ENCODE assay signal across 27 cellular contexts in the genomic region with DNA sequence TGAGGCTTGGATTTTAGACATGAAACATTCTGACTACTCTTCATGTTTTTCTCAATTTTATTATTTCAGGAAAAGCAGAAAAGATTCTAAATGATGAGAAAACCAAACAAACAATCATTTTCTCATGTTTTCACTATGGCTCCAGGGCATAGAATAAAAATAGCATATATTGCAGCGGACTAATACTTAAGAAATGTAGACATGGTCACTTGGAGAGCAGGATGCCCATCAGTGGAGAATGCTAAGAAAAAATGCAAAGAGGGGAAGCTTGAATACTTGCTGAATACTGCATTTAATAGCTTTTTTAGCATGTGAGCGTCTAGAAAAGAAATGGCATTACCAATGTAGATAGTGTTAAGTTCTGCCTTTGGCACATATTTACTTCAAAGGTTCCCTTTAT.
"Had no signal": no experiment of that assay in that cellular context is flagged by ENCODE, and none has a peak within 500 bp of the region (broad histone marks: within the 10 kb centered on the region; RNA-seq: fewer than 3 reads in every experiment).

No MANE protein-coding gene starts in this region.

- H3K4me3 Mint-ChIP-seq: activated CD4-positive, alpha-beta T cell treated with anti-CD3 and anti-CD28 coated beads, Interleukin-2, amount 10 ng/mL, durations not matched to agents 24 days and 14 days; activated CD8-positive, alpha-beta T cell treated with anti-CD3 and anti-CD28 coated beads for 36 hours; activated naive CD4-positive, alpha-beta T cell treated with anti-CD3 and anti-CD28 coated beads, Interleukin-2, amount 50 U/mL, for 24 hours had no signal

- H3K9me3 ChIP-seq: MG63, Peyer's patch, SJCRH30 had no signal

- H3K9me3 Mint-ChIP-seq: activated CD4-positive, alpha-beta T cell treated with anti-CD3 and anti-CD28 coated beads, Interleukin-2, amount 10 ng/mL, durations not matched to agents 24 days and 14 days; activated T-helper 2 cell treated with anti-CD3 and anti-CD28 coated beads, Interferon-gamma antibody, Interleukin-2, Interleukin-4, amounts not matched to agents 10 μg/mL and 5 μg/mL and 100 μg/mL, durations not matched to agents 14 hours and 24 hours and 36 hours had no signal

- ATAC-seq: activated CD8-positive, alpha-beta T cell treated with anti-CD3 and anti-CD28 coated beads for 36 hours; Right ventricle myocardium inferior had no signal

- H3K4me3 ChIP-seq: MG63, Peyer's patch, SJCRH30, SK-N-MC had no signal

- H3K27me3 Mint-ChIP-seq: activated CD4-positive, alpha-beta T cell treated with anti-CD3 and anti-CD28 coated beads, Interleukin-2, amount 10 ng/mL, durations not matched to agents 24 days and 14 days; activated CD8-positive, alpha-beta T cell treated with anti-CD3 and anti-CD28 coated beads for 36 hours; activated naive CD4-positive, alpha-beta T cell treated with anti-CD3 and anti-CD28 coated beads, Interleukin-2, amount 50 U/mL, for 24 hours had no signal

- DNase-seq: activated CD4-positive, alpha-beta T cell treated with anti-CD3 and anti-CD28 coated beads, Interleukin-2, amount 10 ng/mL, durations not matched to agents 24 days and 14 days; activated CD4-positive, alpha-beta T cell treated with anti-CD3 and anti-CD28 coated beads, Interleukin-2, amount 50 U/mL, for 4 hours; activated CD8-positive, alpha-beta T cell treated with anti-CD3 and anti-CD28 coated beads for 36 hours; activated gamma-delta T cell; activated naive CD4-positive, alpha-beta T cell treated with Interleukin-2 at 50 U/mL for 16 hours; activated T-cell treated with anti-CD3 and anti-CD28 coated beads, Interleukin-2, amount 50 U/mL, for 1 hour; aorta; brain microvascular endothelial cell; central memory CD4-positive, alpha-beta T cell; Kasumi-1; KG1; MG63; NCI-H1048; NCI-H1105 treated with DMSO at 0.1 percent for 48 hours; NCI-H1436; NCI-H1694; NCI-H1930; NCI-H2081 treated with DMSO at 0.1 percent for 48 hours; NCI-H345; NCI-H524 treated with DMSO at 0.1 percent for 48 hours; Peyer's patch; SJCRH30 had no signal

- H3K36me3 ChIP-seq: brain microvascular endothelial cell, Peyer's patch, SJCRH30 had no signal

- H3K27ac ChIP-seq: brain microvascular endothelial cell, Peyer's patch, RWPE1, SJCRH30, SK-N-MC had no signal

- H3K4me1 Mint-ChIP-seq: activated CD4-positive, alpha-beta T cell treated with anti-CD3 and anti-CD28 coated beads, Interleukin-2, amount 10 ng/mL, durations not matched to agents 24 days and 14 days; activated naive CD4-positive, alpha-beta T cell treated with anti-CD3 and anti-CD28 coated beads, Interleukin-2, amount 50 U/mL, for 24 hours had no signal

- H3K4me1 ChIP-seq: Peyer's patch, SJCRH30 had no signal

- H3K27me3 ChIP-seq: brain microvascular endothelial cell, MG63, Peyer's patch, SJCRH30 had no signal

- H3K36me3 Mint-ChIP-seq: activated naive CD4-positive, alpha-beta T cell treated with anti-CD3 and anti-CD28 coated beads, Interleukin-2, amount 50 U/mL, for 24 hours had no signal

- H3K27ac Mint-ChIP-seq: activated CD4-positive, alpha-beta T cell treated with anti-CD3 and anti-CD28 coated beads, Interleukin-2, amount 10 ng/mL, durations not matched to agents 24 days and 14 days; activated CD8-positive, alpha-beta T cell treated with anti-CD3 and anti-CD28 coated beads for 36 hours; activated naive CD4-positive, alpha-beta T cell treated with anti-CD3 and anti-CD28 coated beads, Interleukin-2, amount 50 U/mL, for 24 hours; activated T-helper 2 cell treated with anti-CD3 and anti-CD28 coated beads, Interferon-gamma antibody, Interleukin-2, Interleukin-4, amounts not matched to agents 10 μg/mL and 5 μg/mL and 100 μg/mL, durations not matched to agents 14 hours and 24 hours and 36 hours had no signal
